Comparison of ENCODE assay signal across 17 cellular contexts in the genomic region with DNA sequence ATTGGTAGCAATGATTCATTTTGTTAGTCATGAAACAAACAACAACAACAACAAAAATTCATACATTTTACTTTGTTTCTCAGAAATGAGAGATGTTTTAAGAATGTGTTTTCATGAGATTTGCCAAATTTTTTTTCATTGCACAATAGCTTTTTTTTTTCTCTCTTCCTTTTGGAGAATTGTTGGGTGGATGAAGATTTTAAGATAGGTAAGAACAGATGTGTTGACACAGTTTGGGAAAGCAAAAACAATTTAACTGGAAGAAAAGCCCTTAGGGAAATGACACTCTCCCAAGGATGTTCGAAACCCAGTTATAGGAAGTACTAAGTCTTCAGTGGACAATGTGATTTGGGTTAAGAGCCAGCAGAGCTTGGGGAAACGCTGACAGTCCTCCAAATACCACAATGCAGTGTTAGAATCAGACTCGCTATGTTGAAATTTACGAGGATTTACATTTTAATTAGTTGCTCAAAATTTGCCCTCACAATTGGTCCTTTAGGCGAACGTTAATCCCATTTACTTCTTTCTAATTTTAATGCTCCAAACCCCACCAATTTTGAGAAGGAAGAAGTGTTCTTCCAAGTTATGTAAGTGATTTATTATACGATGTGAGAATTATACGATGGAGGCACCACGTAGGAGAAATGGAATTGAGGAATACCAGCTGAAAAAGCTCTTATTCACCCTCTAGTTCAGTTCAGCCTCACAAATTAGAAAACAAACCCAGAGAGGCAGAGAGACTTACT.
DNase-seq lines count a peak whose midpoint lies in the region; TF ChIP-seq lines count a peak whose summit lies in the region.
"Had no signal": no experiment of that assay in that cellular context is flagged by ENCODE, and none has a peak within 500 bp of the region (broad histone marks: within the 10 kb centered on the region; RNA-seq: fewer than 3 reads in every experiment).

No MANE protein-coding gene starts in this region.

- H3K36me3 Mint-ChIP-seq in type B pancreatic cell: no peaks in the 10 kb centered on the region

- peaks cover under 1% of the 10 kb centered on the region for H3K4me1 Mint-ChIP-seq in type B pancreatic cell (ENCODE audit: unreplicated experiment)

- peak; percentile 82 for DNase-seq in A673 (ENCODE audit: low spot score)
- peak; percentile 21 to 80 for DNase-seq in HAP-1 (ENCODE audit: low spot score in 2 of 2)
- peak; percentile 19 for DNase-seq in RPMI7951 (ENCODE audit: low read depth)
- peak; percentile 55 for DNase-seq in fibroblast of the aortic adventitia (ENCODE audit: low read depth)
- no peak for DNase-seq in germinal center (ENCODE audit: low spot score)
- no peak for DNase-seq in activated gamma-delta T cell (lab: John Stamatoyannopoulos, UW)
- DNase-seq in NCI-H1694 (lab: John Stamatoyannopoulos, UW): no peak
- no peak for DNase-seq in type B pancreatic cell (ENCODE audit: extremely low spot score, unreplicated experiment)
- DNase-seq: activated CD8-positive, alpha-beta memory T cell treated with anti-CD3 and anti-CD28 coated beads for 24 hours; activated effector memory CD4-positive, alpha-beta T cell treated with Interleukin-2 at 50 U/mL for 16 hours; dorsolateral prefrontal cortex; naive thymus-derived CD4-positive, alpha-beta T cell; NCI-H1092 treated with DMSO at 0.1 percent for 48 hours; NCI-H345; stimulated activated CD4-positive, alpha-beta T cell treated with anti-CD3 and anti-CD28 coated beads, Interleukin-15, amount 100 ng/mL, for 24 hours had no signal

- TF ChIP-seq CTCF in A673 (conservative IDR thresholded peaks at IDR 0.05; ENCODE audit: low read depth, low read length): no peak
- no peak for TF ChIP-seq CTCF in fibroblast of the aortic adventitia (IDR thresholded peaks at IDR 0.05; ENCODE audit: insufficient read depth, low read length)
- no peak for TF ChIP-seq CTCF in type B pancreatic cell (conservative IDR thresholded peaks at IDR 0.05)

- H3K9me3 ChIP-seq in A673 (ENCODE audit: low read depth, low read length, poor library complexity, severe bottlenecking): no peaks in the 10 kb centered on the region
- no peaks in the 10 kb centered on the region for H3K9me3 ChIP-seq in HAP-1
- H3K9me3 ChIP-seq: A549 had no signal

- H3K36me3 ChIP-seq in A673 (ENCODE audit: insufficient read depth, low read length, poor library complexity, severe bottlenecking) (no peaks in the 10 kb centered on the region), HAP-1 (replicated peaks) (no peaks in the 10 kb centered on the region)

- in situ Hi-C loops in HAP-1 (cut with MboI; ENCODE audit: low sequenced_read_pairs): no loop called here

- intact Hi-C loops in A673 (cut with micrococcal nuclease; ENCODE audit: unreplicated experiment): no loop called here

- no TSS peak for BruUV-seq in A673 (replicated peaks; lab: Mats Ljungman, UMichigan)

- H3K27me3 ChIP-seq in A673 (replicated peaks; ENCODE audit: insufficient read depth, low read depth, low read length, poor library complexity) (peaks cover 4% of the 10 kb centered on the region), HAP-1 (ENCODE audit: low read depth) (peaks cover 10% of the 10 kb centered on the region; the same call in 1 of the 2 replicates)
- H3K27me3 ChIP-seq: dorsolateral prefrontal cortex had no signal

- H3K9me3 Mint-ChIP-seq in type B pancreatic cell: no peaks in the 10 kb centered on the region

- peaks cover 20% of the 10 kb centered on the region for H3K27me3 Mint-ChIP-seq in type B pancreatic cell

- POLR2A ChIA-PET in A673 (lab: Charles Lee; ENCODE audit: low non-redundant PET): no interaction called here

- peak overlapping the region; percentile 10 for H3K4me3 ChIP-seq in A673 (ENCODE audit: low read depth, low read length, poor library complexity, severe bottlenecking)
- H3K4me3 ChIP-seq in HAP-1: no peak overlapping the region
- no peak overlapping the region for H3K4me3 ChIP-seq in fibroblast of the aortic adventitia (ENCODE audit: low read depth, low read length)
- H3K4me3 ChIP-seq: A549 had no signal

- CTCF ChIA-PET in A673 (lab: Charles Lee): no interaction called here

- no peak overlapping the region for H3K27ac Mint-ChIP-seq in type B pancreatic cell
- H3K27ac Mint-ChIP-seq: naive thymus-derived CD4-positive, alpha-beta T cell had no signal

- no peak overlapping the region for H3K27ac ChIP-seq in A673 (ENCODE audit: low read depth, low read length, poor library complexity, severe bottlenecking)
- H3K27ac ChIP-seq: A549, dorsolateral prefrontal cortex, VCaP had no signal

- H3K4me3 Mint-ChIP-seq in type B pancreatic cell: no peak overlapping the region
- H3K4me3 Mint-ChIP-seq: naive thymus-derived CD4-positive, alpha-beta T cell had no signal

- peaks cover 23% of the 10 kb centered on the region for H3K4me1 ChIP-seq in A673 (ENCODE audit: insufficient read depth, low read length, poor library complexity, severe bottlenecking)
- peaks cover 8% of the 10 kb centered on the region for H3K4me1 ChIP-seq in HAP-1

Comparison
In these comparisons a context has a peak if more than half of its experiments do, and no peak if none do; other contexts are left out.
1. DNase-seq: peak in A673 (single experiment), HAP-1 (2 of 2), RPMI7951 (single experiment) and fibroblast of the aortic adventitia (single experiment); none in germinal center (single experiment), activated gamma-delta T cell (single experiment), NCI-H1694 (single experiment) and type B pancreatic cell (single experiment).